8 cellular contexts compared by ENCODE assay signal in the genomic region with DNA sequence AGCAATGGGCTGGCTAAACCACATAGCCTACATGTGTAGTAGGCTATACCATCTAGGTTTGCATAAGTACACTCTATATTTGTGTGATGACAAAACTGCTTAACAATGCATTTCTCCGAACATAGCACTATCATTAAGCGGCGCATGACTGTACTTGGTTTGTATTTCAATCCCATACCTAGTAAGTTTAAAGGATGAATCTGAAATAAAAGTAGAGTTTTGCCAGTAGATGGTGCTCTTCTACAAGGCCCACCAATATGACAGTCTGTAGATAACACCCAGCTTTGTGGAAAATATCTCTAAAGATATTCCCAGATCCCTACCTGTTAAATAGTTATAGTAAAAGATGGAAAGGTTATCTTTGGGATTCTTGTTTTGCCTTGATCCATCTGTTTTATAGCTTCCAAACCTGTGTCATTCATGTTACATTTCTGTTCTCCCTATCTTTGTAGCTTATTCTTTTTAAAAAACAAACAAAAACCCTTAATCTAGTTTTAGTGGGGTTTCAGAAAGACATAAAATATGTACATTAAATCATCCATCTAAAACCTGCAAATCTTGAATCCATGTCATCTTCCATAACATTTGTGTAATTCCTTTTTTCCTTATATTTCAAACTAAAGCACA. TPM values are rescaled to one million over a fixed set of nuclear protein-coding genes. Genes with fewer than 3 reads are reported as not detected.
DNase-seq lines count a peak whose midpoint lies in the region; ATAC-seq, FAIRE-seq and TF ChIP-seq lines count a peak whose summit lies in the region.

No MANE protein-coding gene starts in this region.

- no peaks in the 10 kb centered on the region for H3K27me3 ChIP-seq in NT2/D1 (ENCODE audit: insufficient read depth, insufficient read length)
- H3K27me3 ChIP-seq in mesenchymal stem cell (ENCODE audit: control insufficient read depth in 1 of 2, insufficient read depth in 1 of 2, low read length in 2 of 2): no peaks in the 10 kb centered on the region

- H3K4me3 ChIP-seq in NT2/D1 (ENCODE audit: insufficient read length, low read depth): no peak overlapping the region
- no peak overlapping the region for H3K4me3 ChIP-seq in choroid plexus epithelial cell (ENCODE audit: low read depth, low read length)
- no peak overlapping the region for H3K4me3 ChIP-seq in mesenchymal stem cell (ENCODE audit: insufficient read depth in 1 of 2, low read depth in 1 of 2, low read length in 2 of 2)

- TF ChIP-seq CTCF in choroid plexus epithelial cell (conservative IDR thresholded peaks at IDR 0.05; ENCODE audit: low read depth, low read length): peak; percentile 66

- H3K14ac ChIP-seq in mesenchymal stem cell (ENCODE audit: low read length in 2 of 2): no peak overlapping the region

- H3K9ac ChIP-seq in NT2/D1 (ENCODE audit: insufficient read length, low read depth): no peak overlapping the region
- no peak overlapping the region for H3K9ac ChIP-seq in mesenchymal stem cell (ENCODE audit: low read length)

- DNase-seq in DMS53 treated with DMSO at 0.1 percent for 48 hours (lab: John Stamatoyannopoulos, UW; ENCODE audit: unreplicated experiment) (peak; percentile 66), NT2/D1 (ENCODE audit: low read depth, low spot score) (peak; percentile 20), choroid plexus epithelial cell (ENCODE audit: low read depth) (peak; percentile 82), mesenchymal stem cell (peak; percentile 66), GM19239 (ENCODE audit: insufficient read length, low spot score) (no peak)
- DNase-seq in stimulated activated CD8-positive, alpha-beta memory T cell treated with anti-CD3 and anti-CD28 coated beads, Interleukin-4, amount 100 ng/mL, for 48 hours: no peak

- H3K4me2 ChIP-seq in mesenchymal stem cell (ENCODE audit: low read length, poor library complexity, severe bottlenecking): no peak overlapping the region

- no peak overlapping the region for H4K8ac ChIP-seq in mesenchymal stem cell (ENCODE audit: low read length)

- no peak overlapping the region for H3K23ac ChIP-seq in mesenchymal stem cell (ENCODE audit: low read length in 2 of 2)

- no peak overlapping the region for H2BK5ac ChIP-seq in mesenchymal stem cell (ENCODE audit: low read depth, low read length, poor library complexity, severe bottlenecking)

- no peak overlapping the region for H3K4ac ChIP-seq in mesenchymal stem cell (ENCODE audit: low read depth in 1 of 2, low read length in 2 of 2)

- H3K27ac ChIP-seq in mesenchymal stem cell (ENCODE audit: low read length, poor library complexity, severe bottlenecking): no peak overlapping the region

- ATAC-seq in GM19455 (IDR thresholded peaks at IDR 0.05; ENCODE audit: unreplicated experiment) (peak; percentile 57), HG03469 (IDR thresholded peaks at IDR 0.05; ENCODE audit: unreplicated experiment) (peak; percentile 36)

- H2AK5ac ChIP-seq in mesenchymal stem cell (ENCODE audit: low read length, severe bottlenecking): no peak overlapping the region

- H2BK12ac ChIP-seq in mesenchymal stem cell (ENCODE audit: low read length in 2 of 2): no peak overlapping the region

- H3K18ac ChIP-seq in mesenchymal stem cell (ENCODE audit: low read depth in 1 of 2, low read length in 2 of 2): no peak overlapping the region

- H3K4me1 ChIP-seq in NT2/D1 (ENCODE audit: insufficient read depth, insufficient read length): no peaks in the 10 kb centered on the region
- H3K4me1 ChIP-seq in mesenchymal stem cell (ENCODE audit: control insufficient read depth, insufficient read depth, low read depth, low read length): no peaks in the 10 kb centered on the region

- no peak overlapping the region for H2AFZ ChIP-seq in mesenchymal stem cell (ENCODE audit: low read depth, low read length)

- no peak overlapping the region for H2BK15ac ChIP-seq in mesenchymal stem cell (ENCODE audit: low read depth, poor library complexity, severe bottlenecking)

- no peak overlapping the region for H2BK120ac ChIP-seq in mesenchymal stem cell (ENCODE audit: low read depth, low read length)

- no peak for FAIRE-seq in GM19239 (lab: Jason Lieb, UNC)

- H3K36me3 ChIP-seq in NT2/D1 (ENCODE audit: insufficient read depth, insufficient read length, low read length) (peaks cover 57% of the 10 kb centered on the region), mesenchymal stem cell (ENCODE audit: control insufficient read depth in 1 of 2, insufficient read depth in 2 of 2, low read depth in 1 of 2, low read length in 2 of 2) (peaks cover 3 to 74% of the 10 kb centered on the region in 2 experiments)

- H3K9me3 ChIP-seq in NT2/D1 (ENCODE audit: insufficient read depth, low read length): no peaks in the 10 kb centered on the region
- no peaks in the 10 kb centered on the region for H3K9me3 ChIP-seq in mesenchymal stem cell (ENCODE audit: control insufficient read depth, low read length)

- no peak overlapping the region for H4K91ac ChIP-seq in mesenchymal stem cell (ENCODE audit: low read length)

- WGBS in mesenchymal stem cell: no CpG with 5 or more reads among the region's 3 CpGs

- H3K79me1 ChIP-seq in mesenchymal stem cell (replicated peaks; ENCODE audit: low read length, poor library complexity, severe bottlenecking): peaks cover 2% of the 10 kb centered on the region

RNA-seq across cellular contexts. Expression of a gene that starts 20.7 kb away (rescaled TPM):
- 5.3 TPM for polyA plus RNA-seq in mesenchymal stem cell (2013, experiment 1 of 2)
- polyA plus RNA-seq in mesenchymal stem cell (2013, experiment 2 of 2): 5.5 TPM

RNA-seq across cellular contexts. Expression of a gene that starts 33.9 kb away (rescaled TPM):
- polyA plus RNA-seq in mesenchymal stem cell (2013, experiment 1 of 2): 2.0 TPM
- polyA plus RNA-seq in mesenchymal stem cell (2013, experiment 2 of 2): 1.8 TPM

Comparison
In these comparisons a context has a peak if more than half of its experiments do, and no peak if none do; other contexts are left out.
1. DNase-seq: peak in DMS53 treated with DMSO at 0.1 percent for 48 hours (single experiment), NT2/D1 (single experiment), choroid plexus epithelial cell (single experiment) and mesenchymal stem cell (single experiment); none in stimulated activated CD8-positive, alpha-beta memory T cell treated with anti-CD3 and anti-CD28 coated beads, Interleukin-4, amount 100 ng/mL, for 48 hours (single experiment) and GM19239 (single experiment).